ENCODE assay signal across 1 cellular context in the genomic region with DNA sequence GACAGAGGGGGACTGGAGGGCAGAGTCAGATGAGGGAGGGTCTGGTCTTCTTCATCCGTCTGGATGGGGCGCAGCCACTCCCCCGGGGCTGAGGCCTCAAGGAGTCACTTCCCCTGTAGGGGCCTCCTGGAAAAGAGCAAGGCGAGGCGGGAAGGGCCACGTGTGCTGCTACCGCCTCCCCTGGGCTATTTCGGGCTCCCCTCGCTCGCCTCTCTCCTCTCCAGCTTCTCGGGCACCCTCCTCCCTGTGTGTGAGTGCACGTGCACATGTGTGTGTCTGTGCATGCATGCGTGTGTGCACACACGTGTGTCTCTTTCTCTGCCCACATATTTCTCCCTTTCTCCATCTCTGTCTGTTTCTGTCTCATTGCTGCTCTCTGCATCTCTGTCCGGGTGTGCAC.
A peak's percentile ranks its signal among the peaks of the same experiment; 100 is the strongest.
TF ChIP-seq lines count a peak whose summit lies in the region.

No MANE protein-coding gene starts in this region.

TF ChIP-seq in H1, 55 proteins besides CTCF, POLR2A, EP300 and RAD21 (continued from another document):
- TF ChIP-seq SP4 (IDR thresholded peaks at IDR 0.05; ENCODE audit: low read length): no peak
- TF ChIP-seq, protein P1, sequence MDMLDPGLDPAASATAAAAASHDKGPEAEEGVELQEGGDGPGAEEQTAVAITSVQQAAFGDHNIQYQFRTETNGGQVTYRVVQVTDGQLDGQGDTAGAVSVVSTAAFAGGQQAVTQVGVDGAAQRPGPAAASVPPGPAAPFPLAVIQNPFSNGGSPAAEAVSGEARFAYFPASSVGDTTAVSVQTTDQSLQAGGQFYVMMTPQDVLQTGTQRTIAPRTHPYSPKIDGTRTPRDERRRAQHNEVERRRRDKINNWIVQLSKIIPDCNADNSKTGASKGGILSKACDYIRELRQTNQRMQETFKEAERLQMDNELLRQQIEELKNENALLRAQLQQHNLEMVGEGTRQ (IDR thresholded peaks at IDR 0.05; ENCODE audit: low read length): no peak
- TF ChIP-seq CBX5 (IDR thresholded peaks at IDR 0.05; ENCODE audit: low read depth, low read length): no peak
- no peak for TF ChIP-seq NANOG (IDR thresholded peaks at IDR 0.05; ENCODE audit: insufficient read depth, low read depth, low read length, poor library complexity, severe bottlenecking)
- no peak for TF ChIP-seq KDM1A (IDR thresholded peaks at IDR 0.05; ENCODE audit: borderline replicate concordance, low read length)
- no peak for TF ChIP-seq FOSL1 (IDR thresholded peaks at IDR 0.05; ENCODE audit: insufficient read depth, low read depth, low read length)
- no peak for TF ChIP-seq CREB1 (IDR thresholded peaks at IDR 0.05)
- TF ChIP-seq CEBPB (IDR thresholded peaks at IDR 0.05; ENCODE audit: low read depth, low read length): no peak
- TF ChIP-seq, protein P2, sequence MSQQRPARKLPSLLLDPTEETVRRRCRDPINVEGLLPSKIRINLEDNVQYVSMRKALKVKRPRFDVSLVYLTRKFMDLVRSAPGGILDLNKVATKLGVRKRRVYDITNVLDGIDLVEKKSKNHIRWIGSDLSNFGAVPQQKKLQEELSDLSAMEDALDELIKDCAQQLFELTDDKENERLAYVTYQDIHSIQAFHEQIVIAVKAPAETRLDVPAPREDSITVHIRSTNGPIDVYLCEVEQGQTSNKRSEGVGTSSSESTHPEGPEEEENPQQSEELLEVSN (IDR thresholded peaks at IDR 0.05): peak; percentile 72; the same call in 1 of the 2 replicates
- TF ChIP-seq, protein P3, sequence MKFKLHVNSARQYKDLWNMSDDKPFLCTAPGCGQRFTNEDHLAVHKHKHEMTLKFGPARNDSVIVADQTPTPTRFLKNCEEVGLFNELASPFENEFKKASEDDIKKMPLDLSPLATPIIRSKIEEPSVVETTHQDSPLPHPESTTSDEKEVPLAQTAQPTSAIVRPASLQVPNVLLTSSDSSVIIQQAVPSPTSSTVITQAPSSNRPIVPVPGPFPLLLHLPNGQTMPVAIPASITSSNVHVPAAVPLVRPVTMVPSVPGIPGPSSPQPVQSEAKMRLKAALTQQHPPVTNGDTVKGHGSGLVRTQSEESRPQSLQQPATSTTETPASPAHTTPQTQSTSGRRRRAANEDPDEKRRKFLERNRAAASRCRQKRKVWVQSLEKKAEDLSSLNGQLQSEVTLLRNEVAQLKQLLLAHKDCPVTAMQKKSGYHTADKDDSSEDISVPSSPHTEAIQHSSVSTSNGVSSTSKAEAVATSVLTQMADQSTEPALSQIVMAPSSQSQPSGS (IDR thresholded peaks at IDR 0.05; ENCODE audit: low read length): no peak
